Comparison of ENCODE assay signal across 8 cellular contexts in genomic region chr5:34929150-34929719, GRCh38.
A peak's percentile ranks its signal among the peaks of the same experiment; 100 is the strongest.
DNase-seq lines count a peak whose midpoint lies in the region; ATAC-seq lines count a peak whose summit lies in the region.

Gene DNAJC21, plus strand, starts transcription at chr5:34929559. Its CDS starts 261 bp downstream, at chr5:34929820.

- ATAC-seq in GM21423 (IDR thresholded peaks at IDR 0.05; ENCODE audit: unreplicated experiment) = peak; percentile 80
- ATAC-seq in effector memory CD8-positive, alpha-beta T cell (replicated peaks) = peak; percentile 80
- peak; percentile 85 for ATAC-seq in memory B cell (ENCODE audit: low read depth)

- H3K4me1 ChIP-seq in HUES48 (ENCODE audit: control insufficient read depth, insufficient read depth, low read length) (peaks cover 11% of the 10 kb centered on the region), NT2/D1 (ENCODE audit: insufficient read depth, insufficient read length) (no peaks in the 10 kb centered on the region)

- H3K27ac ChIP-seq in HUES48 (ENCODE audit: low read depth, low read length) = peak within 1 kb of the TSS; percentile 87

- H3K4me3 ChIP-seq in HUES48 (ENCODE audit: low read depth, low read length) (peak within 1 kb of the TSS; percentile 83), NT2/D1 (ENCODE audit: insufficient read length, low read depth) (peak within 1 kb of the TSS; percentile 80)

- H3K27me3 ChIP-seq in HUES48 (ENCODE audit: control insufficient read depth, insufficient read depth, low read length) = no peaks in the 10 kb centered on the region
- H3K27me3 ChIP-seq in NT2/D1 (ENCODE audit: insufficient read depth, insufficient read length) = no peaks in the 10 kb centered on the region

- peak within 1 kb of the TSS; percentile 98 to 99 for H3K4me3 Mint-ChIP-seq in effector memory CD8-positive, alpha-beta T cell
- H3K4me3 Mint-ChIP-seq in memory B cell = peak within 1 kb of the TSS; percentile 99

- H3K4me1 Mint-ChIP-seq in effector memory CD8-positive, alpha-beta T cell (ENCODE audit: low read depth in 2 of 2) = peaks cover 24 to 34% of the 10 kb centered on the region in 2 donors
- H3K4me1 Mint-ChIP-seq in memory B cell = peaks cover 19% of the 10 kb centered on the region

- H3K9me3 Mint-ChIP-seq in effector memory CD8-positive, alpha-beta T cell = no peaks in the 10 kb centered on the region
- H3K9me3 Mint-ChIP-seq in memory B cell = no peaks in the 10 kb centered on the region

- H3K36me3 Mint-ChIP-seq in effector memory CD8-positive, alpha-beta T cell (ENCODE audit: insufficient read depth) = peaks cover 40% of the 10 kb centered on the region
- peaks cover 18% of the 10 kb centered on the region for H3K36me3 Mint-ChIP-seq in memory B cell

- no peaks in the 10 kb centered on the region for H3K27me3 Mint-ChIP-seq in effector memory CD8-positive, alpha-beta T cell
- H3K27me3 Mint-ChIP-seq in memory B cell = no peaks in the 10 kb centered on the region

- H3K27ac Mint-ChIP-seq in effector memory CD8-positive, alpha-beta T cell = peak within 1 kb of the TSS; percentile 95 to 96
- H3K27ac Mint-ChIP-seq in memory B cell = peak within 1 kb of the TSS; percentile 95

- H3K9ac ChIP-seq in HUES48 (ENCODE audit: low read depth, low read length) = peak within 1 kb of the TSS; percentile 81
- H3K9ac ChIP-seq in NT2/D1 (ENCODE audit: insufficient read length, low read depth) = peak within 1 kb of the TSS; percentile 90

- peak; percentile 97 for DNase-seq in COLO829 (ENCODE audit: low spot score)
- DNase-seq in NT2/D1 (ENCODE audit: low read depth, low spot score) = peak; percentile 86
- DNase-seq in activated CD8-positive, alpha-beta memory T cell treated with anti-CD3 and anti-CD28 coated beads for 48 hours (ENCODE audit: low read depth in 2 of 3, low spot score in 2 of 3) = peak; percentile 89 to 95 (median 93)
- peak; percentile 96 to 98 (median 97) for DNase-seq in effector memory CD8-positive, alpha-beta T cell
- DNase-seq in memory B cell (ENCODE audit: low spot score in 2 of 2) = peak; percentile 91 to 97
- peak; percentile 95 for DNase-seq in stimulated activated CD8-positive, alpha-beta memory T cell treated with anti-CD3 and anti-CD28 coated beads, Interleukin-12 subunit alpha, Interleukin-12 subunit beta, amount 100 ng/mL, for 1 hour (ENCODE audit: low read depth)

- no peaks in the 10 kb centered on the region for H3K9me3 ChIP-seq in HUES48 (ENCODE audit: control insufficient read depth, insufficient read depth, low read length)
- H3K9me3 ChIP-seq in NT2/D1 (ENCODE audit: insufficient read depth, low read length) = no peaks in the 10 kb centered on the region

- peaks cover 34% of the 10 kb centered on the region for H3K36me3 ChIP-seq in HUES48 (ENCODE audit: control insufficient read depth, insufficient read depth, low read length)
- peaks cover 50% of the 10 kb centered on the region for H3K36me3 ChIP-seq in NT2/D1 (ENCODE audit: insufficient read depth, insufficient read length, low read length)

Comparison
In these comparisons a context has a peak if more than half of its experiments do, and no peak if none do; other contexts are left out.
1. Peak in every context shown above with its lines: DNase-seq, ATAC-seq, H3K4me3 ChIP-seq and H3K27ac ChIP-seq.